ENCODE assay signal across 9 cellular contexts in genomic region chr1:180911640-180912161, GRCh38. TPM values are rescaled to one million over a fixed set of nuclear protein-coding genes. Genes with fewer than 3 reads are reported as not detected.
DNase-seq lines count a peak whose midpoint lies in the region; ATAC-seq and TF ChIP-seq lines count a peak whose summit lies in the region.
"Had no signal": no experiment of that assay in that cellular context is flagged by ENCODE, and none has a peak within 500 bp of the region (broad histone marks: within the 10 kb centered on the region; RNA-seq: fewer than 3 reads in every experiment).

No MANE protein-coding gene starts in this region.

- peak overlapping the region; percentile 56 for H3K27ac ChIP-seq in psoas muscle

- H3K9me3 ChIP-seq in psoas muscle = no peaks in the 10 kb centered on the region

- peak overlapping the region; percentile 41; the same call in 1 of the 2 replicates for H3K4me3 ChIP-seq in GM06990 (replicated peaks; ENCODE audit: low read depth, low read length)
- H3K4me3 ChIP-seq in WI38 (ENCODE audit: low read depth, low read length) = peak overlapping the region; percentile 70
- peak overlapping the region; percentile 71 for H3K4me3 ChIP-seq in psoas muscle

- 39 to 46% (median 44%) methylated on average over 15 of the region's 15 CpGs for WGBS in psoas muscle, 3 donors

- H3K36me3 ChIP-seq in GM06990 (ENCODE audit: control insufficient read depth, insufficient read depth, low read length) (no peaks in the 10 kb centered on the region), psoas muscle (ENCODE audit: insufficient read depth in 1 of 2, low read depth in 1 of 2) (no peaks in the 10 kb centered on the region)

- no peak for TF ChIP-seq CTCF in GM06990 (IDR thresholded peaks at IDR 0.05; ENCODE audit: insufficient read depth, low read length, poor library complexity, severe bottlenecking)
- TF ChIP-seq CTCF in WI38 (IDR thresholded peaks at IDR 0.05; ENCODE audit: low read depth, low read length) = no peak
- no peak for TF ChIP-seq CTCF in psoas muscle (IDR thresholded peaks at IDR 0.05)

- no peaks in the 10 kb centered on the region for H3K27me3 ChIP-seq in GM06990 (replicated peaks; ENCODE audit: control insufficient read depth, insufficient read depth, low read length)
- H3K27me3 ChIP-seq in psoas muscle (ENCODE audit: insufficient read depth in 3 of 3, low read length in 2 of 3) = peaks cover 0 to 23% (median 9%) of the 10 kb centered on the region in 3 donors

- intact Hi-C loops in cardiac septum (cut with DNase I) (loop anchor here (2.0 kb wide), 1 partner anchor 111 kb away; the partner anchor contains the start of gene STX6), psoas muscle (cut with DNase I) (loop anchor here in 1 of 2 donors (10.0 kb wide), 1 partner anchor 1003 kb away; no protein-coding TSS in a partner anchor)

- ATAC-seq in psoas muscle (peak in 3 of 4 donors; percentile 7 to 38 (median 28)), GM19452 (IDR thresholded peaks at IDR 0.05; ENCODE audit: unreplicated experiment) (no peak), HG02852 (IDR thresholded peaks at IDR 0.05; ENCODE audit: unreplicated experiment) (no peak), HG02885 (IDR thresholded peaks at IDR 0.05; ENCODE audit: poor library complexity, unreplicated experiment) (no peak), GM21367 (IDR thresholded peaks at IDR 0.05; ENCODE audit: unreplicated experiment) (no peak)

- H3K4me1 ChIP-seq in psoas muscle = no peaks in the 10 kb centered on the region

- DNase-seq in GM06990 (ENCODE audit: extremely low read depth, insufficient read length) = no peak
- DNase-seq in cardiac septum (ENCODE audit: low spot score) = peak; percentile 53
- no peak for DNase-seq in psoas muscle

RNA-seq across cellular contexts. Expression of gene KIAA1614, which starts 1.0 kb away (rescaled TPM):
- total RNA-seq in cardiac septum (11.4 TPM), psoas muscle (1 to 10 TPM in 2 of 4 donors, under 1 TPM in 2; 0.84 to 1.1 (median 0.95) TPM)
- polyA plus RNA-seq in psoas muscle = 1 to 10 TPM in 1 of 3 donors, under 1 TPM in 2; 0.45 to 1.6 (median 0.47) TPM
- polyA plus RNA-seq: IgD-negative memory B cell had no signal

Comparison
In these comparisons a context has a peak if more than half of its experiments do, and no peak if none do; other contexts are left out.
1. ATAC-seq: peak in psoas muscle (3 of 4); none in GM19452 (single experiment), HG02852 (single experiment), HG02885 (single experiment) and GM21367 (single experiment).
2. Peak in every context shown above with its lines, with median percentiles within 50 percentile points of each other: H3K4me3 ChIP-seq.